10 cellular contexts compared by ENCODE assay signal in genomic region chr1:6783221-6783620, GRCh38. TPM values are rescaled to one million over a fixed set of nuclear protein-coding genes. Genes with fewer than 3 reads are reported as not detected.
DNase-seq lines count a peak whose midpoint lies in the region; FAIRE-seq and TF ChIP-seq lines count a peak whose summit lies in the region.
"Had no signal": no experiment of that assay in that cellular context is flagged by ENCODE, and none has a peak within 500 bp of the region (broad histone marks: within the 10 kb centered on the region; RNA-seq: fewer than 3 reads in every experiment).

No MANE protein-coding gene starts in this region.

- H3K4me3 Mint-ChIP-seq in progenitor cell of endocrine pancreas (ENCODE audit: low read depth): peak overlapping the region; percentile 86

- no peak overlapping the region for H3K14ac ChIP-seq in H1 (ENCODE audit: insufficient read length)

- no peak overlapping the region for H3K23ac ChIP-seq in H1 (ENCODE audit: insufficient read length)

- H3K4me2 ChIP-seq in OCI-LY1 (ENCODE audit: low read length): peak overlapping the region; percentile 81
- H3K4me2 ChIP-seq in H1 (ENCODE audit: insufficient read depth in 1 of 2, low read depth in 2 of 2, low read length in 2 of 2): peak overlapping the region; percentile 64 to 81; a peak in 3 of 4 replicates

- H3K79me1 ChIP-seq in H1 (ENCODE audit: low read depth, low read length): peaks cover 13% of the 10 kb centered on the region

- H3F3A ChIP-seq in OCI-LY1 (ENCODE audit: insufficient read depth, low read length): no peaks in the 10 kb centered on the region

- no peak for TF ChIP-seq RAD21 in H1 (IDR thresholded peaks at IDR 0.05 in 1 of 2, conservative IDR thresholded peaks at IDR 0.05 in 1 of 2; ENCODE audit: low read depth in 2 of 2, low read length in 2 of 2)

- H4K5ac ChIP-seq in H1 (ENCODE audit: insufficient read length, low read depth, low read length): no peak overlapping the region

- CTCF ChIA-PET in H1 (lab: Charles Lee; ENCODE audit: partially characterized antibody): interaction anchor here (1.4 kb wide), 1 partner anchor 11 kb away, joined by 5 read pairs; no protein-coding TSS in a partner anchor

- H2AK5ac ChIP-seq in H1 (ENCODE audit: low read depth, low read length): no peak overlapping the region

- H2BK5ac ChIP-seq in H1 (ENCODE audit: low read depth, low read length): no peak overlapping the region

- H2BK20ac ChIP-seq in H1 (ENCODE audit: low read length): no peak overlapping the region

- no peaks in the 10 kb centered on the region for H3K9me3 Mint-ChIP-seq in progenitor cell of endocrine pancreas (ENCODE audit: low read depth)

- DNase-seq in HAP-1 (ENCODE audit: low spot score in 2 of 2): no peak
- no peak for DNase-seq in H1 (ENCODE audit: low read depth in 1 of 2, low spot score in 2 of 2)
- DNase-seq in progenitor cell of endocrine pancreas (ENCODE audit: low spot score, unreplicated experiment): no peak
- DNase-seq in cortex of kidney (lab: John Stamatoyannopoulos, UW): no peak
- no peak for DNase-seq in LoVo (ENCODE audit: low spot score)
- DNase-seq in DMS114 treated with DMSO at 0.1 percent for 48 hours (lab: John Stamatoyannopoulos, UW; ENCODE audit: unreplicated experiment): no peak
- DNase-seq: heart left ventricle; NCI-H526; stimulated activated CD4-positive, alpha-beta T cell treated with anti-CD3 and anti-CD28 coated beads, Interleukin-15, amount 100 ng/mL, for 24 hours had no signal

- H3K27ac ChIP-seq in OCI-LY1 (ENCODE audit: low read depth, low read length, poor library complexity, severe bottlenecking) (peak overlapping the region; percentile 80), H1 (ENCODE audit: low read depth, low read length) (no peak overlapping the region)

- no peak for TF ChIP-seq EP300 in H1 (IDR thresholded peaks at IDR 0.05; ENCODE audit: borderline replicate concordance in 1 of 2, low read depth in 2 of 2, low read length in 2 of 2)

- in situ Hi-C loops in HAP-1 (cut with MboI; ENCODE audit: low sequenced_read_pairs): no loop called here

- peak; percentile 37; the same call in 1 of the 2 replicates for TF ChIP-seq CTCF in OCI-LY1 (IDR thresholded peaks at IDR 0.05; ENCODE audit: low read length)
- no peak for TF ChIP-seq CTCF in H1 (IDR thresholded peaks at IDR 0.05; ENCODE audit: control extremely low read depth in 1 of 3, insufficient read depth in 1 of 3, low read depth in 1 of 3, low read length in 3 of 3)
- TF ChIP-seq CTCF in progenitor cell of endocrine pancreas (IDR thresholded peaks at IDR 0.05; ENCODE audit: unreplicated experiment): no peak

- no peak overlapping the region for H3K4ac ChIP-seq in H1 (replicated peaks; ENCODE audit: insufficient read length, low read depth, low read length)

- peak overlapping the region; percentile 98 for H3K9ac ChIP-seq in OCI-LY1 (ENCODE audit: low read length)
- no peak overlapping the region for H3K9ac ChIP-seq in H1 (replicated peaks in 1 of 4; ENCODE audit: extremely low read depth in 1 of 4, low read depth in 3 of 4, low read length in 3 of 4)

- no peaks in the 10 kb centered on the region for H3K36me3 ChIP-seq in HAP-1 (replicated peaks)
- peaks cover 15% of the 10 kb centered on the region for H3K36me3 ChIP-seq in OCI-LY1 (ENCODE audit: insufficient read depth, low read length)
- peaks cover 0 to 3% (median 0%) of the 10 kb centered on the region in 4 experiments; a peak in 1 of 8 replicates for H3K36me3 ChIP-seq in H1 (ENCODE audit: control insufficient read depth in 2 of 4, insufficient read depth in 4 of 4, low read length in 3 of 4)

- H3K4me1 ChIP-seq in HAP-1 (peaks cover 12% of the 10 kb centered on the region), OCI-LY1 (ENCODE audit: insufficient read depth, low read length, severe bottlenecking) (peaks cover 44% of the 10 kb centered on the region), H1 (replicated peaks in 1 of 4; ENCODE audit: control insufficient read depth in 3 of 4, insufficient read depth in 4 of 4, low read length in 3 of 4) (peaks cover 3 to 16% (median 8%) of the 10 kb centered on the region in 4 experiments; a peak in 6 of 7 replicates)

- no peak overlapping the region for H4K91ac ChIP-seq in H1 (replicated peaks; ENCODE audit: insufficient read length, low read length)

- H3K4me3 ChIP-seq in HAP-1: peak overlapping the region; percentile 87
- H3K4me3 ChIP-seq in OCI-LY1 (ENCODE audit: low read depth, low read length, poor library complexity, severe bottlenecking): peak overlapping the region; percentile 98
- peak overlapping the region in 3 of 4 experiments; percentile 68 to 94 (median 78); a peak in 5 of 8 replicates for H3K4me3 ChIP-seq in H1 (ENCODE audit: extremely low read depth in 1 of 4, insufficient read depth in 2 of 4, low read depth in 3 of 4, low read length in 4 of 4)

- H2AFZ ChIP-seq in OCI-LY1 (ENCODE audit: low read length) (no peak overlapping the region), H1 (ENCODE audit: low read length) (no peak overlapping the region)

- no peak overlapping the region for H3K18ac ChIP-seq in H1 (ENCODE audit: extremely low read depth, low read length)

- WGBS in H1 (ENCODE audit: extremely low coverage in 1 of 2, insufficient coverage in 1 of 2, insufficient read length in 1 of 2, insufficient replicate concordance in 2 of 2, low coverage in 1 of 2, low lambda C conversion rate in 2 of 2, missing lambda C conversion rate in 1 of 2), 2 experiments: 90% methylated on average over 4 of the region's 4 CpGs; no CpG with 5 or more reads in 1 of the 2 experiments

- H3K79me2 ChIP-seq in OCI-LY1 (ENCODE audit: insufficient read depth, low read length): peaks cover 32% of the 10 kb centered on the region
- peaks cover 20 to 35% of the 10 kb centered on the region in 2 experiments for H3K79me2 ChIP-seq in H1 (ENCODE audit: control insufficient read depth in 1 of 2, insufficient read depth in 2 of 2, low read length in 2 of 2)

- no peaks in the 10 kb centered on the region for H3K27me3 Mint-ChIP-seq in progenitor cell of endocrine pancreas

- H3K56ac ChIP-seq in H1 (replicated peaks; ENCODE audit: insufficient read length, low read depth, low read length): no peak overlapping the region

- peaks cover 8% of the 10 kb centered on the region for H3K23me2 ChIP-seq in H1 (ENCODE audit: low read depth, low read length)

- no peak for FAIRE-seq in H1 (lab: Jason Lieb, UNC)

- H3K27ac Mint-ChIP-seq in progenitor cell of endocrine pancreas: peak overlapping the region; percentile 98

- H3K27me3 ChIP-seq in HAP-1 (ENCODE audit: low read depth): no peaks in the 10 kb centered on the region
- no peaks in the 10 kb centered on the region for H3K27me3 ChIP-seq in OCI-LY1 (ENCODE audit: insufficient read depth, low read length)
- H3K27me3 ChIP-seq in H1 (replicated peaks in 1 of 4; ENCODE audit: control insufficient read depth in 3 of 4, extremely low read depth in 1 of 4, insufficient read depth in 3 of 4, low read length in 3 of 4): no peaks in the 10 kb centered on the region
- H3K27me3 ChIP-seq: heart left ventricle had no signal

- H2BK12ac ChIP-seq in H1 (ENCODE audit: low read depth, low read length): no peak overlapping the region

- H3K36me3 Mint-ChIP-seq in progenitor cell of endocrine pancreas (ENCODE audit: insufficient read depth): no peaks in the 10 kb centered on the region

- H2BK15ac ChIP-seq in H1 (ENCODE audit: low read length): no peak overlapping the region

- H3K4me1 Mint-ChIP-seq in progenitor cell of endocrine pancreas (ENCODE audit: low read depth): peaks cover 22% of the 10 kb centered on the region

- no peaks in the 10 kb centered on the region for H3K9me2 ChIP-seq in OCI-LY1 (ENCODE audit: low read depth, low read length)

- H3K9me3 ChIP-seq in HAP-1: no peaks in the 10 kb centered on the region
- peaks cover 7% of the 10 kb centered on the region; the same call in 1 of the 2 replicates for H3K9me3 ChIP-seq in OCI-LY1 (ENCODE audit: low read length)
- H3K9me3 ChIP-seq in H1 (ENCODE audit: insufficient read depth in 2 of 2, low read depth in 1 of 2, low read length in 1 of 2): no peaks in the 10 kb centered on the region
- H3K9me3 ChIP-seq: heart left ventricle had no signal

- no peak overlapping the region for H2BK120ac ChIP-seq in H1 (replicated peaks; ENCODE audit: low read depth, low read length)

- POLR2A ChIA-PET in H1 (lab: Charles Lee; ENCODE audit: partially characterized antibody): interaction anchor here (1.1 kb wide), 1 partner anchor 19 kb away, joined by 3 read pairs; no protein-coding TSS in a partner anchor

- TF ChIP-seq POLR2A in H1 (IDR thresholded peaks at IDR 0.05; ENCODE audit: control extremely low read depth in 1 of 2, low read depth in 2 of 2, low read length in 2 of 2): no peak

- H4K20me1 ChIP-seq in OCI-LY1 (ENCODE audit: insufficient read depth, low read length) (no peaks in the 10 kb centered on the region), H1 (replicated peaks in 1 of 2; ENCODE audit: control insufficient read depth in 1 of 2, insufficient read depth in 2 of 2, low read length in 2 of 2) (peaks cover 14 to 19% of the 10 kb centered on the region in 2 experiments)

- H4K8ac ChIP-seq in H1 (ENCODE audit: extremely low read depth, insufficient read depth, low read length): no peak overlapping the region

TF ChIP-seq in H1, 55 proteins besides CTCF, POLR2A, EP300 and RAD21:
- TF ChIP-seq POU5F1 (IDR thresholded peaks at IDR 0.05; ENCODE audit: low read depth, low read length) (no peak), CEBPB (IDR thresholded peaks at IDR 0.05; ENCODE audit: low read depth, low read length) (no peak), KDM5A (IDR thresholded peaks at IDR 0.05; ENCODE audit: low read length) (no peak)

RNA-seq across cellular contexts. Expression of gene CAMTA1, which starts 2.0 kb away (rescaled TPM):
- total RNA-seq in H1 (2021; fragmentation: NEBNext Ultra II Directional; extraction: Animal tissue kit (Norgen Biotek cat#: 25700)): 119 and 131 TPM in 2 replicates
- 47.9 and 65.0 TPM in 2 replicates for polyA plus RNA-seq in H1 (2011; rRNA removed)
- 93.6 TPM for polyA plus RNA-seq in H1 (2011; cell fraction: cytosol; rRNA removed)
- 21.4 TPM for polyA plus RNA-seq in H1 (2011; cell fraction: nucleus; rRNA removed)
- 82.2 to 151 TPM (median 99.7 TPM) in 4 replicates for polyA plus RNA-seq in H1 (2012, experiment 1 of 2)
- polyA plus RNA-seq in H1 (2012, experiment 2 of 2): 162 TPM
- 154 TPM for polyA plus RNA-seq in H1 (2013, experiment 1 of 2)
- polyA plus RNA-seq in H1 (2013, experiment 2 of 2): 157 TPM
- polyA minus RNA-seq in H1 (2011; rRNA and poly(A)+ RNA removed): 25.9 and 27.4 TPM in 2 replicates
- 28.8 TPM for polyA minus RNA-seq in H1 (2011; cell fraction: cytosol; rRNA and poly(A)+ RNA removed)
- 53.9 TPM for polyA minus RNA-seq in H1 (2011; cell fraction: nucleus; rRNA and poly(A)+ RNA removed)
- total RNA-seq in progenitor cell of endocrine pancreas: 89.1 and 99.0 TPM in 2 replicates
